ENCODE assay signal across 1 cellular context in genomic region chr22:30870451-30871345, GRCh38.
TF ChIP-seq lines count a peak whose summit lies in the region.

No MANE protein-coding gene starts in this region.

TF ChIP-seq in SK-N-SH, 30 proteins besides CTCF, POLR2A, EP300 and RAD21 (continued from another document):
- TF ChIP-seq, protein P1, sequence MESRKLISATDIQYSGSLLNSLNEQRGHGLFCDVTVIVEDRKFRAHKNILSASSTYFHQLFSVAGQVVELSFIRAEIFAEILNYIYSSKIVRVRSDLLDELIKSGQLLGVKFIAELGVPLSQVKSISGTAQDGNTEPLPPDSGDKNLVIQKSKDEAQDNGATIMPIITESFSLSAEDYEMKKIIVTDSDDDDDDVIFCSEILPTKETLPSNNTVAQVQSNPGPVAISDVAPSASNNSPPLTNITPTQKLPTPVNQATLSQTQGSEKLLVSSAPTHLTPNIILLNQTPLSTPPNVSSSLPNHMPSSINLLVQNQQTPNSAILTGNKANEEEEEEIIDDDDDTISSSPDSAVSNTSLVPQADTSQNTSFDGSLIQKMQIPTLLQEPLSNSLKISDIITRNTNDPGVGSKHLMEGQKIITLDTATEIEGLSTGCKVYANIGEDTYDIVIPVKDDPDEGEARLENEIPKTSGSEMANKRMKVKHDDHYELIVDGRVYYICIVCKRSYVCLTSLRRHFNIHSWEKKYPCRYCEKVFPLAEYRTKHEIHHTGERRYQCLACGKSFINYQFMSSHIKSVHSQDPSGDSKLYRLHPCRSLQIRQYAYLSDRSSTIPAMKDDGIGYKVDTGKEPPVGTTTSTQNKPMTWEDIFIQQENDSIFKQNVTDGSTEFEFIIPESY (IDR thresholded peaks at IDR 0.05; ENCODE audit: borderline replicate concordance, low read depth): no peak
